ENCODE assay signal across 26 cellular contexts in genomic region chr6:119065382-119065781, GRCh38.
"Had no signal": no experiment of that assay in that cellular context is flagged by ENCODE, and none has a peak within 500 bp of the region (broad histone marks: within the 10 kb centered on the region; RNA-seq: fewer than 3 reads in every experiment).

No MANE protein-coding gene starts in this region.

- H3K4me3 ChIP-seq: left lung, lower lobe of right lung, ovary, right atrium auricular region, right lobe of liver, smooth muscle cell, stomach, testis, tibial artery, upper lobe of right lung had no signal

- DNase-seq: hypothalamus; immature natural killer cell; kidney; left colon; left lung; lower lobe of right lung; mammary epithelial cell; mesenchymal stem cell; naive thymus-derived CD8-positive, alpha-beta T cell; nucleus accumbens; ovary; right lobe of liver; stimulated activated CD4-positive, alpha-beta T cell treated with anti-CD3 and anti-CD28 coated beads, Interleukin-2, amount 100 ng/mL, for 24 hours; stimulated activated CD4-positive, alpha-beta T cell treated with anti-CD3 and anti-CD28 coated beads, Interleukin-4, amount 100 ng/mL, for 1 hour; stimulated activated naive B cell treated with anti-CD40 and anti-IgM and Interleukin-4, amounts not matched to agents 10 μg/mL and 1 μg/mL and 100 μg/mL, for 72 hours; stimulated activated naive CD8-positive, alpha-beta T cell treated with anti-CD3 and anti-CD28 coated beads, Interleukin-15, Interleukin-2, amounts not matched to agents 100 U/mL and 50 U/mL, for 24 hours; stomach; testis; tibial artery; trophoblast cell; upper lobe of right lung had no signal

- ATAC-seq: left colon; left lung; lower lobe of right lung; naive thymus-derived CD8-positive, alpha-beta T cell; stimulated activated naive B cell treated with anti-CD40 and anti-IgM and Interleukin-4, amounts not matched to agents 10 μg/mL and 1 μg/mL and 100 μg/mL, for 72 hours; stimulated activated naive CD8-positive, alpha-beta T cell treated with anti-CD3 and anti-CD28 coated beads, Interleukin-15, Interleukin-2, amounts not matched to agents 100 U/mL and 50 U/mL, for 24 hours; upper lobe of right lung had no signal

- H3K9me3 Mint-ChIP-seq: immature natural killer cell; naive thymus-derived CD8-positive, alpha-beta T cell; nephron; neural crest cell; stimulated activated naive B cell treated with anti-CD40 and anti-IgM and Interleukin-4, amounts not matched to agents 10 μg/mL and 1 μg/mL and 100 μg/mL, for 72 hours had no signal

- H3K4me3 Mint-ChIP-seq: immature natural killer cell; naive thymus-derived CD8-positive, alpha-beta T cell; nephron; neural crest cell; stimulated activated naive B cell treated with anti-CD40 and anti-IgM and Interleukin-4, amounts not matched to agents 10 μg/mL and 1 μg/mL and 100 μg/mL, for 72 hours had no signal

- H3K27ac Mint-ChIP-seq: immature natural killer cell; naive thymus-derived CD8-positive, alpha-beta T cell; nephron; progenitor cell of endocrine pancreas; stimulated activated naive B cell treated with anti-CD40 and anti-IgM and Interleukin-4, amounts not matched to agents 10 μg/mL and 1 μg/mL and 100 μg/mL, for 72 hours had no signal

- H3K27me3 ChIP-seq: left lung, ovary, right atrium auricular region, right lobe of liver, stomach, testis, tibial artery, upper lobe of right lung had no signal

- H3K9me3 ChIP-seq: left lung, lower lobe of right lung, ovary, right atrium auricular region, right lobe of liver, stomach, testis, tibial artery, upper lobe of right lung had no signal

- H3K4me1 ChIP-seq: left lung, lower lobe of right lung, right atrium auricular region, right lobe of liver, stomach, testis, tibial artery, upper lobe of right lung had no signal

- H3K36me3 Mint-ChIP-seq: immature natural killer cell; naive thymus-derived CD8-positive, alpha-beta T cell; stimulated activated naive B cell treated with anti-CD40 and anti-IgM and Interleukin-4, amounts not matched to agents 10 μg/mL and 1 μg/mL and 100 μg/mL, for 72 hours had no signal

- H3K27ac ChIP-seq: left lung, lower lobe of right lung, ovary, right atrium auricular region, right lobe of liver, stomach, testis, tibial artery, upper lobe of right lung had no signal

- H3K4me1 Mint-ChIP-seq: immature natural killer cell, nephron, neural crest cell had no signal

- H3K27me3 Mint-ChIP-seq: naive thymus-derived CD8-positive, alpha-beta T cell; progenitor cell of endocrine pancreas; stimulated activated naive B cell treated with anti-CD40 and anti-IgM and Interleukin-4, amounts not matched to agents 10 μg/mL and 1 μg/mL and 100 μg/mL, for 72 hours had no signal

- H3K36me3 ChIP-seq: left lung, lower lobe of right lung, ovary, right atrium auricular region, right lobe of liver, stomach, tibial artery, upper lobe of right lung had no signal
